ENCODE assay signal across 8 cellular contexts in genomic region chr1:14598498-14599172, GRCh38. TPM values are rescaled to one million over a fixed set of nuclear protein-coding genes. Genes with fewer than 3 reads are reported as not detected.
DNase-seq lines count a peak whose midpoint lies in the region; ATAC-seq, FAIRE-seq and TF ChIP-seq lines count a peak whose summit lies in the region.

TSS of gene KAZN (plus strand) at chr1:14598685.

- H4K20me1 ChIP-seq in Karpas-422 (ENCODE audit: insufficient read depth, low read depth, low read length) = no peaks in the 10 kb centered on the region

- H3K9me3 ChIP-seq in A673 (ENCODE audit: low read depth, low read length, poor library complexity, severe bottlenecking) (no peaks in the 10 kb centered on the region), HUES6 (ENCODE audit: control insufficient read depth, insufficient read depth, low read depth, low read length) (no peaks in the 10 kb centered on the region), Karpas-422 (ENCODE audit: low read length) (no peaks in the 10 kb centered on the region)

- no TSS peak for BruUV-seq in A673 (replicated peaks; lab: Mats Ljungman, UMichigan)

- H3K4me3 Mint-ChIP-seq in activated naive CD4-positive, alpha-beta T cell treated with anti-CD3 and anti-CD28 coated beads for 36 hours = no peak within 1 kb of the TSS

- H3K4me1 Mint-ChIP-seq in activated naive CD4-positive, alpha-beta T cell treated with anti-CD3 and anti-CD28 coated beads for 36 hours (ENCODE audit: low read depth) = peaks cover 11% of the 10 kb centered on the region

- H2AFZ ChIP-seq in Karpas-422 (ENCODE audit: low read length) = no peak within 1 kb of the TSS

- no peak within 1 kb of the TSS for H3K27ac Mint-ChIP-seq in activated naive CD4-positive, alpha-beta T cell treated with anti-CD3 and anti-CD28 coated beads for 36 hours

- H3K27ac ChIP-seq in A673 (ENCODE audit: low read depth, low read length, poor library complexity, severe bottlenecking) (no peak within 1 kb of the TSS), HUES6 (ENCODE audit: low read depth, low read length) (peak within 1 kb of the TSS; percentile 96), Karpas-422 (ENCODE audit: low read length) (no peak within 1 kb of the TSS)

- intact Hi-C loops in A673 (cut with micrococcal nuclease; ENCODE audit: unreplicated experiment) = no loop called here
- intact Hi-C loops in activated naive CD4-positive, alpha-beta T cell treated with anti-CD3 and anti-CD28 coated beads for 36 hours (cut with micrococcal nuclease) = no loop called here

- no peaks in the 10 kb centered on the region for H3K36me3 ChIP-seq in A673 (ENCODE audit: insufficient read depth, low read length, poor library complexity, severe bottlenecking)
- H3K36me3 ChIP-seq in HUES6 (ENCODE audit: control insufficient read depth, insufficient read depth, low read length) = no peaks in the 10 kb centered on the region
- H3K36me3 ChIP-seq in Karpas-422 (ENCODE audit: insufficient read depth, low read length) = no peaks in the 10 kb centered on the region

- POLR2A ChIA-PET in A673 (lab: Charles Lee; ENCODE audit: low non-redundant PET) = no interaction called here

- H3K27me3 ChIP-seq in A673 (replicated peaks; ENCODE audit: insufficient read depth, low read depth, low read length, poor library complexity) (peaks cover 30% of the 10 kb centered on the region), HUES6 (ENCODE audit: control insufficient read depth, insufficient read depth, low read length) (peaks cover 16% of the 10 kb centered on the region), Karpas-422 (ENCODE audit: low read length) (no peaks in the 10 kb centered on the region)

- no peaks in the 10 kb centered on the region for H3K9me2 ChIP-seq in Karpas-422 (replicated peaks; ENCODE audit: insufficient read depth, low read length)

- no peak for TF ChIP-seq CTCF in A673 (conservative IDR thresholded peaks at IDR 0.05; ENCODE audit: low read depth, low read length)

- peak within 1 kb of the TSS; percentile 57 for H3K4me3 ChIP-seq in A673 (ENCODE audit: low read depth, low read length, poor library complexity, severe bottlenecking)
- H3K4me3 ChIP-seq in HUES6 (ENCODE audit: low read depth, low read length) = peak within 1 kb of the TSS; percentile 87
- no peak within 1 kb of the TSS for H3K4me3 ChIP-seq in Karpas-422 (ENCODE audit: low read length)

- H3K4me2 ChIP-seq in Karpas-422 (ENCODE audit: low read depth, low read length, poor library complexity, severe bottlenecking) = no peak within 1 kb of the TSS

- H3K79me2 ChIP-seq in Karpas-422 (ENCODE audit: low read length) = no peaks in the 10 kb centered on the region

- DNase-seq in A673 (ENCODE audit: low spot score) (peak; percentile 66), cerebellar cortex (ENCODE audit: low spot score) (peak; percentile 66), mesenteric fat pad (ENCODE audit: low spot score) (no peak), urothelium cell line (ENCODE audit: low spot score) (peak; percentile 76), Karpas-422 (no peak)
- no peak for DNase-seq in activated naive CD4-positive, alpha-beta T cell treated with anti-CD3 and anti-CD28 coated beads for 36 hours

- peak within 1 kb of the TSS; percentile 77 for H3K9ac ChIP-seq in HUES6 (ENCODE audit: low read length)
- H3K9ac ChIP-seq in Karpas-422 (ENCODE audit: low read length) = no peak within 1 kb of the TSS

- peaks cover 59% of the 10 kb centered on the region for H3K27me3 Mint-ChIP-seq in activated naive CD4-positive, alpha-beta T cell treated with anti-CD3 and anti-CD28 coated beads for 36 hours (ENCODE audit: low read depth)

- no peaks in the 10 kb centered on the region for H3K9me3 Mint-ChIP-seq in activated naive CD4-positive, alpha-beta T cell treated with anti-CD3 and anti-CD28 coated beads for 36 hours

- H3K36me3 Mint-ChIP-seq in activated naive CD4-positive, alpha-beta T cell treated with anti-CD3 and anti-CD28 coated beads for 36 hours (ENCODE audit: low read depth) = no peaks in the 10 kb centered on the region

- FAIRE-seq in urothelium cell line (lab: Jason Lieb, UNC) = peak; percentile 48

- no peak for ATAC-seq in GM21723 (IDR thresholded peaks at IDR 0.05; ENCODE audit: unreplicated experiment)

- H3K4me1 ChIP-seq in A673 (ENCODE audit: insufficient read depth, low read length, poor library complexity, severe bottlenecking) = peaks cover 25% of the 10 kb centered on the region
- peaks cover 53% of the 10 kb centered on the region for H3K4me1 ChIP-seq in HUES6 (ENCODE audit: control insufficient read depth, insufficient read depth, low read length)
- H3K4me1 ChIP-seq in Karpas-422 (ENCODE audit: low read length) = no peaks in the 10 kb centered on the region

- CTCF ChIA-PET in A673 (lab: Charles Lee) = no interaction called here
- CTCF ChIA-PET in activated naive CD4-positive, alpha-beta T cell treated with anti-CD3 and anti-CD28 coated beads for 36 hours (lab: Charles Lee) = no interaction called here

RNA-seq across cellular contexts. Expression of gene KAZN, which starts in this region (rescaled TPM):
- total RNA-seq in A673 (2021) (8.0 TPM in 2 replicates), mesenteric fat pad (26.9 TPM)
- 0.11 TPM in 1 of 2 replicates, not detected in the other for total RNA-seq in Karpas-422 (2014; rRNA removed; shearing (Covaris generic); ENCODE audit: low replicate concordance)
- total RNA-seq in activated naive CD4-positive, alpha-beta T cell treated with anti-CD3 and anti-CD28 coated beads for 36 hours = under 1 TPM; 0.55 to 0.59 TPM

Comparison
In these comparisons a context has a peak if more than half of its experiments do, and no peak if none do; other contexts are left out.
1. DNase-seq: peak in A673 (single experiment), cerebellar cortex (single experiment) and urothelium cell line (single experiment); none in mesenteric fat pad (single experiment), Karpas-422 (single experiment) and activated naive CD4-positive, alpha-beta T cell treated with anti-CD3 and anti-CD28 coated beads for 36 hours (single experiment).